18 cellular contexts compared by ENCODE assay signal in the genomic region with DNA sequence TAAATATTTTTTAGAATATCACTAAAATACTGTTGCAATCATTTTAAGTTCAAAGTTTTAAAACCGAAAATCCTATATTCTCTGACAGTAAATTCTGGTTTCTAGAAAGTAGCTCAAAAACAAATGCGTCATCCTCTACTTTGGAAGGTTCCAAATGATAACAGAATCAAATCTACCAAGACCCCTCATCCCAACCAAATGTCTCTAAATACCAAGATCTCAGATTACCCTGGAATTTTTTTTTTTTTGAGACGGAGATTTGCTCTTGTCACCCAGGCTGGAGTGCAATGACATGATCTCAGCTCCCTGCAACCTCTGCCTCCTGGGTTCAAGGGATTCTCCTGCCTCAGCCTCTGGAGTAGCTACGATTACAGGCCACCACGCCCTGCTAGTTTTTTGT.
"Had no signal": no experiment of that assay in that cellular context is flagged by ENCODE, and none has a peak within 500 bp of the region (broad histone marks: within the 10 kb centered on the region; RNA-seq: fewer than 3 reads in every experiment).

No MANE protein-coding gene starts in this region.

- H3K27ac Mint-ChIP-seq: activated CD4-positive, alpha-beta T cell treated with anti-CD3 and anti-CD28 coated beads for 36 hours; activated CD8-positive, alpha-beta T cell treated with anti-CD3 and anti-CD28 coated beads, Interleukin-2, amount 10 ng/mL, durations not matched to agents 7 days and 5 days; activated naive CD8-positive, alpha-beta T cell treated with anti-CD3 and anti-CD28 coated beads, Interleukin-2, amount 10 ng/mL, durations not matched to agents 7 days and 5 days had no signal

- H3K4me3 ChIP-seq: breast epithelium, heart right ventricle, psoas muscle, sigmoid colon, stomach, thoracic aorta had no signal

- H3K27ac ChIP-seq: breast epithelium, heart right ventricle, psoas muscle, sigmoid colon, thoracic aorta had no signal

- H3K27me3 Mint-ChIP-seq: activated CD4-positive, alpha-beta T cell treated with anti-CD3 and anti-CD28 coated beads for 36 hours; activated naive CD8-positive, alpha-beta T cell treated with anti-CD3 and anti-CD28 coated beads, Interleukin-2, amount 10 ng/mL, durations not matched to agents 7 days and 5 days had no signal

- DNase-seq: activated CD4-positive, alpha-beta T cell treated with anti-CD3 and anti-CD28 coated beads for 36 hours; activated CD8-positive, alpha-beta memory T cell treated with anti-CD3 and anti-CD28 coated beads, Interleukin-2, amount 50 U/mL, for 48 hours; activated CD8-positive, alpha-beta T cell treated with anti-CD3 and anti-CD28 coated beads, Interleukin-2, amount 10 ng/mL, durations not matched to agents 7 days and 5 days; activated naive CD8-positive, alpha-beta T cell treated with anti-CD3 and anti-CD28 coated beads, Interleukin-2, amount 10 ng/mL, durations not matched to agents 7 days and 5 days; aorta; foreskin melanocyte; heart right ventricle; islet precursor cell; mesenchymal stem cell; psoas muscle; sigmoid colon; stimulated activated CD4-positive, alpha-beta T cell treated with anti-CD3 and anti-CD28 coated beads, Interleukin-12 subunit alpha, Interleukin-12 subunit beta, amount 100 ng/mL, for 4 hours; stimulated activated CD4-positive, alpha-beta T cell treated with anti-CD3 and anti-CD28 coated beads, Interleukin-2, amount 100 ng/mL, for 48 hours; stomach; SW 1271; T1000 had no signal

- H3K4me3 Mint-ChIP-seq: activated CD4-positive, alpha-beta T cell treated with anti-CD3 and anti-CD28 coated beads for 36 hours; activated CD8-positive, alpha-beta T cell treated with anti-CD3 and anti-CD28 coated beads, Interleukin-2, amount 10 ng/mL, durations not matched to agents 7 days and 5 days; activated naive CD8-positive, alpha-beta T cell treated with anti-CD3 and anti-CD28 coated beads, Interleukin-2, amount 10 ng/mL, durations not matched to agents 7 days and 5 days had no signal

- H3K36me3 ChIP-seq: breast epithelium, heart right ventricle, sigmoid colon, stomach, thoracic aorta had no signal

- ATAC-seq: activated CD4-positive, alpha-beta T cell treated with anti-CD3 and anti-CD28 coated beads for 36 hours; activated CD8-positive, alpha-beta T cell treated with anti-CD3 and anti-CD28 coated beads, Interleukin-2, amount 10 ng/mL, durations not matched to agents 7 days and 5 days had no signal

- H3K9me3 ChIP-seq: breast epithelium, heart right ventricle, psoas muscle, sigmoid colon, stomach, thoracic aorta had no signal

- H3K27me3 ChIP-seq: breast epithelium, heart right ventricle, sigmoid colon, stomach had no signal
